In the genomic region with DNA sequence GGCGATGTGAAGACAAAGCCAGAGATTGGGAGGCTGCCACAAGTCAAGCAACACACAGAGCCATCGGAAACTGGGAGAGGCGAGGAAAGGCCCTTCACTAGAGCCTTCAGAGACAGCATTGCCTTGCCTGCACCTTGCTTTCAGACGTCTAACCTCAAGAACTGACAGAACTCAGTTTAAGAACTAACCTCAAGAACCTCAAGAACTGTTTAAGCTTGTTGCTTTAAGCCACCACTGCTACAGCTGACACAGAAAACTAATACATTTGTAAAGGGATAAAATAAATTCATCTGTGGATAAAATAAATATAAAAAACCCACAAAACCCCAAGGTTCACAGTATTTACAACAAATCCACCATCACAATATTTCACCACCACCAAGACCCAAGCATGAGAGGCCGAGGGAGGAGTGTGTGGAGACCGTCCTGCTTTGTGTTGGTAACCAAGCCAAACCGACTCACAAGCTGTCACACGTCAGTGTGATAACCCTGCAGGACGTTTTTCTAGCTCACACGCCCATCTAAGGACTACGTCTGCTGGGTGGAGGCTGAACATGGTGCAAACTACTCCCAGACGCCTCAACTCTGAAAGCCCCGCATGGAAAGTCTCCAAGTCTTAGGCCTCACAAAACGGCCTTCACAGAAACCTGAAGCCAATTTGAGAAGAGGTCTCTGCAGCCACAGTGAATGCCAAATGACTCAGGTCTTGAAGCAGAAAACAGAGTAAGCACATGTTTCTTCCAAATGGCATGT, we compare ENCODE assay signal across 7 cellular contexts.
DNase-seq lines count a peak whose midpoint lies in the region; ATAC-seq and TF ChIP-seq lines count a peak whose summit lies in the region.

No MANE protein-coding gene starts in this region.

- peaks cover 3% of the 10 kb centered on the region for H3K36me3 Mint-ChIP-seq in activated T-helper 2 cell treated with anti-CD3 and anti-CD28 coated beads, Interferon-gamma antibody, Interleukin-2, Interleukin-4, amounts not matched to agents 10 μg/mL and 5 μg/mL and 100 μg/mL, durations not matched to agents 14 hours and 24 hours and 36 hours (ENCODE audit: low read depth)

- no peaks in the 10 kb centered on the region for H3K9me3 ChIP-seq in right atrium auricular region

- no peaks in the 10 kb centered on the region for H3K27me3 Mint-ChIP-seq in activated T-helper 2 cell treated with anti-CD3 and anti-CD28 coated beads, Interferon-gamma antibody, Interleukin-2, Interleukin-4, amounts not matched to agents 10 μg/mL and 5 μg/mL and 100 μg/mL, durations not matched to agents 14 hours and 24 hours and 36 hours (ENCODE audit: low read depth)

- no peak for TF ChIP-seq CTCF in right atrium auricular region (IDR thresholded peaks at IDR 0.05)

- intact Hi-C loops in activated T-helper 2 cell treated with anti-CD3 and anti-CD28 coated beads, Interferon-gamma antibody, Interleukin-2, Interleukin-4, amounts not matched to agents 10 μg/mL and 5 μg/mL and 100 μg/mL, durations not matched to agents 14 hours and 24 hours and 36 hours (cut with micrococcal nuclease): loop anchor here (1.0 to 10.0 kb wide), 9 partner anchors 15 to 689 kb away; partner anchors contain the start of genes CCDC186, DCLRE1A, NHLRC2 and TDRD1

- H3K4me1 Mint-ChIP-seq in activated T-helper 2 cell treated with anti-CD3 and anti-CD28 coated beads, Interferon-gamma antibody, Interleukin-2, Interleukin-4, amounts not matched to agents 10 μg/mL and 5 μg/mL and 100 μg/mL, durations not matched to agents 14 hours and 24 hours and 36 hours (ENCODE audit: low read depth): peaks cover 79% of the 10 kb centered on the region

- DNase-seq in M059J (ENCODE audit: low read depth): peak; percentile 95
- DNase-seq in activated T-helper 2 cell treated with anti-CD3 and anti-CD28 coated beads, Interferon-gamma antibody, Interleukin-2, Interleukin-4, amounts not matched to agents 10 μg/mL and 5 μg/mL and 100 μg/mL, durations not matched to agents 14 hours and 24 hours and 36 hours (ENCODE audit: low spot score): peak; percentile 80
- peak; percentile 92 for DNase-seq in right atrium auricular region (ENCODE audit: low spot score)
- peak; percentile 45 to 51 for DNase-seq in stimulated activated CD8-positive, alpha-beta memory T cell treated with anti-CD3 and anti-CD28 coated beads, Interleukin-2, amount 100 ng/mL, for 1 hour (ENCODE audit: low read depth in 2 of 2)
- no peak for DNase-seq in A172 (ENCODE audit: low spot score)

- H3K36me3 ChIP-seq in right atrium auricular region: peaks cover 47% of the 10 kb centered on the region

- no peaks in the 10 kb centered on the region for H3K27me3 ChIP-seq in right atrium auricular region

- H3K4me1 ChIP-seq in right atrium auricular region: peaks cover 0 to 62% of the 10 kb centered on the region in 2 donors

- no peak for ATAC-seq in HG03039 (IDR thresholded peaks at IDR 0.05; ENCODE audit: unreplicated experiment)
- no peak for ATAC-seq in HG02642 (IDR thresholded peaks at IDR 0.05; ENCODE audit: poor library complexity, unreplicated experiment)

- peak overlapping the region; percentile 100 for H3K27ac Mint-ChIP-seq in activated T-helper 2 cell treated with anti-CD3 and anti-CD28 coated beads, Interferon-gamma antibody, Interleukin-2, Interleukin-4, amounts not matched to agents 10 μg/mL and 5 μg/mL and 100 μg/mL, durations not matched to agents 14 hours and 24 hours and 36 hours

- peaks cover 3% of the 10 kb centered on the region for H3K9me3 Mint-ChIP-seq in activated T-helper 2 cell treated with anti-CD3 and anti-CD28 coated beads, Interferon-gamma antibody, Interleukin-2, Interleukin-4, amounts not matched to agents 10 μg/mL and 5 μg/mL and 100 μg/mL, durations not matched to agents 14 hours and 24 hours and 36 hours

- peak overlapping the region; percentile 81 to 82 for H3K27ac ChIP-seq in right atrium auricular region

- H3K4me3 ChIP-seq in right atrium auricular region: no peak overlapping the region

- peak overlapping the region; percentile 66 for H3K4me3 Mint-ChIP-seq in activated T-helper 2 cell treated with anti-CD3 and anti-CD28 coated beads, Interferon-gamma antibody, Interleukin-2, Interleukin-4, amounts not matched to agents 10 μg/mL and 5 μg/mL and 100 μg/mL, durations not matched to agents 14 hours and 24 hours and 36 hours (ENCODE audit: low read depth)
